ENCODE assay signal across 1 cellular context in genomic region chr6:32969685-32970412, GRCh38.
TF ChIP-seq lines count a peak whose summit lies in the region.

No MANE protein-coding gene starts in this region.

TF ChIP-seq in K562, 482 proteins besides CTCF, POLR2A, EP300 and RAD21 (continued from another document and continues in another):
- TF ChIP-seq HBP1 (CRISPR knock-in tag; IDR thresholded peaks at IDR 0.05) (no peak; the same call in 1 of the 2 replicates), JUND (IDR thresholded peaks at IDR 0.05; ENCODE audit: borderline replicate concordance, low read depth, low read length) (peak; percentile 94), JUND (tag; IDR thresholded peaks at IDR 0.05; ENCODE audit: borderline replicate concordance, low read depth, low read length) (peak; percentile 94), ZFP30 (CRISPR knock-in tag; IDR thresholded peaks at IDR 0.05; ENCODE audit: borderline replicate concordance) (no peak), ELK1 (CRISPR knock-in tag; IDR thresholded peaks at IDR 0.05) (no peak), ZNF589 (CRISPR knock-in tag; IDR thresholded peaks at IDR 0.05; ENCODE audit: low read depth) (no peak; the same call in none of the 2 replicates), KAT8 (IDR thresholded peaks at IDR 0.05; ENCODE audit: low read depth) (no peak), SIRT6 (IDR thresholded peaks at IDR 0.05; ENCODE audit: low read depth, low read length) (no peak), DIDO1 (tag; IDR thresholded peaks at IDR 0.05; ENCODE audit: low read depth) (peak; percentile 59; the same call in 1 of the 2 replicates), NR0B1 (IDR thresholded peaks at IDR 0.05; ENCODE audit: partially characterized antibody) (no peak), CBX5 (IDR thresholded peaks at IDR 0.05; ENCODE audit: borderline replicate concordance, low read depth) (no peak), RBFOX2 (IDR thresholded peaks at IDR 0.05; ENCODE audit: low read depth, low read length) (peak; percentile 74), ZBTB5 (IDR thresholded peaks at IDR 0.05) (no peak), BMI1 (IDR thresholded peaks at IDR 0.05; ENCODE audit: low read length) (no peak), ZNF655 (CRISPR knock-in tag; IDR thresholded peaks at IDR 0.05) (no peak), ZBED1 (IDR thresholded peaks at IDR 0.05) (no peak), GATAD2B (IDR thresholded peaks at IDR 0.05; ENCODE audit: borderline replicate concordance) (no peak), ARNT (IDR thresholded peaks at IDR 0.05) (peak in 1 of 2 experiments; percentile 50; a peak in 2 of 4 replicates), CBX8 (IDR thresholded peaks at IDR 0.05; ENCODE audit: borderline replicate concordance, extremely low read depth, low read depth, low read length, poor library complexity, severe bottlenecking) (no peak), ZNF253 (CRISPR knock-in tag; conservative IDR thresholded peaks at IDR 0.05) (no peak), KDM4B (IDR thresholded peaks at IDR 0.05; ENCODE audit: borderline replicate concordance in 2 of 2, low read depth in 1 of 2) (no peak; a peak in 1 of 4 replicates), ETS1 (conservative IDR thresholded peaks at IDR 0.05; ENCODE audit: control insufficient read depth, low read depth, low read length) (peak; percentile 38; the same call in 1 of the 2 replicates), RBM15 (IDR thresholded peaks at IDR 0.05; ENCODE audit: insufficient read depth, low read length) (no peak), GTF2B (IDR thresholded peaks at IDR 0.05; ENCODE audit: extremely low read depth, insufficient read length) (peak; percentile 48), RHOXF2B (CRISPR knock-in tag; conservative IDR thresholded peaks at IDR 0.05) (no peak), GATA2 (CRISPR knock-in tag; IDR thresholded peaks at IDR 0.05) (no peak), ZMIZ1 (IDR thresholded peaks at IDR 0.05; ENCODE audit: low read depth in 2 of 2, low read length in 2 of 2) (no peak; a peak in 1 of 4 replicates), ZKSCAN1 (IDR thresholded peaks at IDR 0.05; ENCODE audit: low read depth, low read length) (no peak; the same call in 1 of the 2 replicates), RBM14 (IDR thresholded peaks at IDR 0.05; ENCODE audit: borderline replicate concordance, insufficient read depth, low read depth, low read length) (no peak), EZH2 (IDR thresholded peaks at IDR 0.05; ENCODE audit: borderline replicate concordance, low read depth, low read length) (no peak), ARID2 (IDR thresholded peaks at IDR 0.05) (no peak), HMGXB4 (CRISPR knock-in tag; IDR thresholded peaks at IDR 0.05) (0 out of 2 replicates have a peak, but pooled peaks have one; percentile 76), ZNF274 (IDR thresholded peaks at IDR 0.05; ENCODE audit: borderline replicate concordance, low read depth, low read length) (no peak), HSF4 (CRISPR knock-in tag; IDR thresholded peaks at IDR 0.05; ENCODE audit: borderline replicate concordance) (0 out of 2 replicates have a peak, but pooled peaks have one; percentile 3), CHCHD3 (CRISPR knock-in tag; IDR thresholded peaks at IDR 0.05) (no peak), SMARCB1 (IDR thresholded peaks at IDR 0.05; ENCODE audit: insufficient read length, low read depth) (no peak), RBBP5 (IDR thresholded peaks at IDR 0.05; ENCODE audit: borderline replicate concordance, insufficient read depth, low read length, poor library complexity, severe bottlenecking) (peak; percentile 50), MAFK (IDR thresholded peaks at IDR 0.05; ENCODE audit: low read length) (peak; percentile 93), ZBTB8A (IDR thresholded peaks at IDR 0.05; ENCODE audit: partially characterized antibody) (no peak), ZNF561 (CRISPR knock-in tag; conservative IDR thresholded peaks at IDR 0.05) (no peak), FOXM1 (IDR thresholded peaks at IDR 0.05; ENCODE audit: low read depth) (0 out of 2 replicates have a peak, but pooled peaks have one; percentile 9), FOXM1 (CRISPR knock-in tag; IDR thresholded peaks at IDR 0.05; ENCODE audit: low read depth) (no peak; the same call in 1 of the 2 replicates), ZBTB34 (CRISPR knock-in tag; IDR thresholded peaks at IDR 0.05) (0 out of 2 replicates have a peak, but pooled peaks have one; percentile 13), RNF2 (IDR thresholded peaks at IDR 0.05) (peak; percentile 85), ZNF512 (tag; IDR thresholded peaks at IDR 0.05) (no peak), NR4A1 (CRISPR knock-in tag; IDR thresholded peaks at IDR 0.05) (no peak; the same call in 1 of the 2 replicates), NR4A1 (tag; IDR thresholded peaks at IDR 0.05) (peak; percentile 56; the same call in 1 of the 2 replicates), FOXJ2 (tag; IDR thresholded peaks at IDR 0.05) (peak; percentile 58; the same call in 1 of the 2 replicates)
